Comparison of ENCODE assay signal across 31 cellular contexts in the genomic region with DNA sequence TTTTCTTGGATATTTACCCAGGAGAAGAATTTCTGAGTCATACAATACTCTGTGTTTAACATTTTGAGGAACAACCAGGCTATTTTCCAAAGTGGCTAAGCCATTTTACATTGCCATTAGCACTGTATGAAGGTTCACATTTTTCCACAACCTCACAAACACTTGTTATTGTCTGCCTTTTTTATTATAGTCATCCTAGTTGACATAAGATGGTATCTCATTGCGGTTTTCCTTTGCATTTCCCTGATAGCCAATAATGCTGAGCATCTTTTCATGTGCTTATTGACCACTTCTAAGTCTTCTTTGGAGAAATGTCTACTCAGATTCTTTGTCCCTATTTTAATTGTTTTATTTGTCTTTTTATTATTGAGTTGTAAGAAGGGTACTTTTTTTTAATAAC.
"Had no signal": no experiment of that assay in that cellular context is flagged by ENCODE, and none has a peak within 500 bp of the region (broad histone marks: within the 10 kb centered on the region; RNA-seq: fewer than 3 reads in every experiment).

No MANE protein-coding gene starts in this region.

- H3K4me1 ChIP-seq: adrenal gland, body of pancreas had no signal

- H3K4me3 Mint-ChIP-seq: activated CD4-positive, alpha-beta memory T cell treated with anti-CD3 and anti-CD28 coated beads for 36 hours; activated CD4-positive, alpha-beta T cell treated with anti-CD3 and anti-CD28 coated beads for 36 hours; activated CD4-positive, alpha-beta T cell treated with anti-CD3 and anti-CD28 coated beads, Interleukin-2, amount 10 ng/mL, durations not matched to agents 24 days and 14 days; activated CD8-positive, alpha-beta memory T cell treated with anti-CD3 and anti-CD28 coated beads, Interleukin-2, amount 10 ng/mL, durations not matched to agents 7 days and 5 days; activated CD8-positive, alpha-beta T cell treated with anti-CD3 and anti-CD28 coated beads, Interleukin-2, amount 10 ng/mL, durations not matched to agents 7 days and 5 days; activated naive CD4-positive, alpha-beta T cell treated with anti-CD3 and anti-CD28 coated beads for 36 hours; activated naive CD4-positive, alpha-beta T cell treated with anti-CD3 and anti-CD28 coated beads, Interleukin-2, amount 50 U/mL, for 24 hours; activated naive CD8-positive, alpha-beta T cell treated with anti-CD3 and anti-CD28 coated beads for 36 hours; activated naive CD8-positive, alpha-beta T cell treated with anti-CD3 and anti-CD28 coated beads, Interleukin-2, amount 50 U/mL, for 24 hours; activated T-helper 1 cell treated with anti-CD3 and anti-CD28 coated beads, Interleukin-12 subunit alpha, Interleukin-12 subunit beta, Interleukin-2, Interleukin-4 antibody, amounts not matched to agents 30 ng/mL and 10 ng/mL and 1 ng/mL, durations not matched to agents 14 hours and 24 hours and 36 hours; effector memory CD8-positive, alpha-beta T cell had no signal

- H3K27ac ChIP-seq: adrenal gland, body of pancreas, epithelial cell of prostate had no signal

- H3K4me3 ChIP-seq: adrenal gland, body of pancreas had no signal

- H3K27me3 ChIP-seq: adrenal gland, body of pancreas had no signal

- H3K9me3 Mint-ChIP-seq: activated CD4-positive, alpha-beta memory T cell treated with anti-CD3 and anti-CD28 coated beads for 36 hours; activated CD4-positive, alpha-beta T cell treated with anti-CD3 and anti-CD28 coated beads, Interleukin-2, amount 10 ng/mL, durations not matched to agents 24 days and 14 days; activated naive CD4-positive, alpha-beta T cell treated with anti-CD3 and anti-CD28 coated beads for 36 hours; activated naive CD4-positive, alpha-beta T cell treated with anti-CD3 and anti-CD28 coated beads, Interleukin-2, amount 50 U/mL, for 24 hours; activated naive CD8-positive, alpha-beta T cell treated with anti-CD3 and anti-CD28 coated beads for 36 hours; activated naive CD8-positive, alpha-beta T cell treated with anti-CD3 and anti-CD28 coated beads, Interleukin-2, amount 50 U/mL, for 24 hours; activated T-helper 1 cell treated with anti-CD3 and anti-CD28 coated beads, Interleukin-12 subunit alpha, Interleukin-12 subunit beta, Interleukin-2, Interleukin-4 antibody, amounts not matched to agents 30 ng/mL and 10 ng/mL and 1 ng/mL, durations not matched to agents 14 hours and 24 hours and 36 hours; activated T-helper 2 cell treated with anti-CD3 and anti-CD28 coated beads, Interferon-gamma antibody, Interleukin-2, Interleukin-4, amounts not matched to agents 10 μg/mL and 5 μg/mL and 100 μg/mL, durations not matched to agents 14 hours and 24 hours and 36 hours; effector memory CD8-positive, alpha-beta T cell had no signal

- H3K36me3 ChIP-seq: adrenal gland had no signal

- H3K9me3 ChIP-seq: adrenal gland, body of pancreas had no signal

- H3K36me3 Mint-ChIP-seq: activated CD4-positive, alpha-beta memory T cell treated with anti-CD3 and anti-CD28 coated beads for 36 hours; activated CD8-positive, alpha-beta memory T cell treated with anti-CD3 and anti-CD28 coated beads, Interleukin-2, amount 10 ng/mL, durations not matched to agents 7 days and 5 days; activated naive CD4-positive, alpha-beta T cell treated with anti-CD3 and anti-CD28 coated beads, Interleukin-2, amount 50 U/mL, for 24 hours; activated naive CD8-positive, alpha-beta T cell treated with anti-CD3 and anti-CD28 coated beads for 36 hours had no signal

- H3K4me1 Mint-ChIP-seq: activated CD4-positive, alpha-beta T cell treated with anti-CD3 and anti-CD28 coated beads for 36 hours; activated CD4-positive, alpha-beta T cell treated with anti-CD3 and anti-CD28 coated beads, Interleukin-2, amount 10 ng/mL, durations not matched to agents 24 days and 14 days; activated CD8-positive, alpha-beta memory T cell treated with anti-CD3 and anti-CD28 coated beads, Interleukin-2, amount 10 ng/mL, durations not matched to agents 7 days and 5 days; activated naive CD4-positive, alpha-beta T cell treated with anti-CD3 and anti-CD28 coated beads, Interleukin-2, amount 50 U/mL, for 24 hours; activated naive CD8-positive, alpha-beta T cell treated with anti-CD3 and anti-CD28 coated beads for 36 hours; activated naive CD8-positive, alpha-beta T cell treated with anti-CD3 and anti-CD28 coated beads, Interleukin-2, amount 50 U/mL, for 24 hours had no signal

- H3K27ac Mint-ChIP-seq: activated CD4-positive, alpha-beta memory T cell treated with anti-CD3 and anti-CD28 coated beads for 36 hours; activated CD4-positive, alpha-beta T cell treated with anti-CD3 and anti-CD28 coated beads for 36 hours; activated CD4-positive, alpha-beta T cell treated with anti-CD3 and anti-CD28 coated beads, Interleukin-2, amount 10 ng/mL, durations not matched to agents 24 days and 14 days; activated CD8-positive, alpha-beta memory T cell treated with anti-CD3 and anti-CD28 coated beads, Interleukin-2, amount 10 ng/mL, durations not matched to agents 7 days and 5 days; activated CD8-positive, alpha-beta T cell treated with anti-CD3 and anti-CD28 coated beads, Interleukin-2, amount 10 ng/mL, durations not matched to agents 7 days and 5 days; activated naive CD4-positive, alpha-beta T cell treated with anti-CD3 and anti-CD28 coated beads for 36 hours; activated naive CD4-positive, alpha-beta T cell treated with anti-CD3 and anti-CD28 coated beads, Interleukin-2, amount 50 U/mL, for 24 hours; activated naive CD8-positive, alpha-beta T cell treated with anti-CD3 and anti-CD28 coated beads for 36 hours; activated naive CD8-positive, alpha-beta T cell treated with anti-CD3 and anti-CD28 coated beads, Interleukin-2, amount 50 U/mL, for 24 hours; activated T-helper 1 cell treated with anti-CD3 and anti-CD28 coated beads, Interleukin-12 subunit alpha, Interleukin-12 subunit beta, Interleukin-2, Interleukin-4 antibody, amounts not matched to agents 30 ng/mL and 10 ng/mL and 1 ng/mL, durations not matched to agents 14 hours and 24 hours and 36 hours; activated T-helper 2 cell treated with anti-CD3 and anti-CD28 coated beads, Interferon-gamma antibody, Interleukin-2, Interleukin-4, amounts not matched to agents 10 μg/mL and 5 μg/mL and 100 μg/mL, durations not matched to agents 14 hours and 24 hours and 36 hours; effector memory CD8-positive, alpha-beta T cell had no signal

- DNase-seq: activated CD4-positive, alpha-beta memory T cell treated with anti-CD3 and anti-CD28 coated beads for 36 hours; activated CD4-positive, alpha-beta T cell treated with anti-CD3 and anti-CD28 coated beads for 36 hours; activated CD4-positive, alpha-beta T cell treated with anti-CD3 and anti-CD28 coated beads, Interleukin-2, amount 10 ng/mL, durations not matched to agents 24 days and 14 days; activated CD4-positive, CD25-positive, alpha-beta regulatory T cell; activated CD4-positive, CD25-positive, alpha-beta regulatory T cell treated with anti-CD3 and anti-CD28 coated beads, Interleukin-2, amount 50 U/mL, for 72 hours; activated CD8-positive, alpha-beta memory T cell treated with anti-CD3 and anti-CD28 coated beads, Interleukin-2, amount 10 ng/mL, durations not matched to agents 7 days and 5 days; activated CD8-positive, alpha-beta memory T cell treated with anti-CD3 and anti-CD28 coated beads, Interleukin-2, amount 50 U/mL, for 4 hours; activated CD8-positive, alpha-beta T cell treated with anti-CD3 and anti-CD28 coated beads, Interleukin-2, amount 10 ng/mL, durations not matched to agents 7 days and 5 days; activated effector memory CD4-positive, alpha-beta T cell treated with anti-CD3 and anti-CD28 coated beads, Interleukin-2, amount 50 U/mL, for 16 hours; activated naive CD4-positive, alpha-beta T cell treated with anti-CD3 and anti-CD28 coated beads for 36 hours; activated naive CD8-positive, alpha-beta T cell treated with anti-CD3 and anti-CD28 coated beads for 36 hours; activated naive CD8-positive, alpha-beta T cell treated with anti-CD3 and anti-CD28 coated beads, Interleukin-2, amount 50 U/mL, for 24 hours; activated T-cell treated with anti-CD3 and anti-CD28 coated beads, Interleukin-2, amount 50 U/mL, for 1 hour; activated T-cell treated with anti-CD3 and anti-CD28 coated beads, Interleukin-2, amount 50 U/mL, for 48 hours; adrenal gland; amygdala; aorta; body of pancreas; caudate nucleus; cortex of kidney; dermis blood vessel endothelial cell; effector CD4-positive, alpha-beta T cell; effector memory CD8-positive, alpha-beta T cell; foreskin fibroblast; head of caudate nucleus; hippocampal formation; T-helper 2 cell had no signal

- ATAC-seq: activated CD4-positive, alpha-beta T cell treated with anti-CD3 and anti-CD28 coated beads for 36 hours; activated CD8-positive, alpha-beta memory T cell treated with anti-CD3 and anti-CD28 coated beads, Interleukin-2, amount 10 ng/mL, durations not matched to agents 7 days and 5 days; activated CD8-positive, alpha-beta T cell treated with anti-CD3 and anti-CD28 coated beads, Interleukin-2, amount 10 ng/mL, durations not matched to agents 7 days and 5 days; activated naive CD8-positive, alpha-beta T cell treated with anti-CD3 and anti-CD28 coated beads, Interleukin-2, amount 50 U/mL, for 24 hours; body of pancreas; effector memory CD8-positive, alpha-beta T cell had no signal
